Comparison of ENCODE assay signal across 8 cellular contexts in the genomic region with DNA sequence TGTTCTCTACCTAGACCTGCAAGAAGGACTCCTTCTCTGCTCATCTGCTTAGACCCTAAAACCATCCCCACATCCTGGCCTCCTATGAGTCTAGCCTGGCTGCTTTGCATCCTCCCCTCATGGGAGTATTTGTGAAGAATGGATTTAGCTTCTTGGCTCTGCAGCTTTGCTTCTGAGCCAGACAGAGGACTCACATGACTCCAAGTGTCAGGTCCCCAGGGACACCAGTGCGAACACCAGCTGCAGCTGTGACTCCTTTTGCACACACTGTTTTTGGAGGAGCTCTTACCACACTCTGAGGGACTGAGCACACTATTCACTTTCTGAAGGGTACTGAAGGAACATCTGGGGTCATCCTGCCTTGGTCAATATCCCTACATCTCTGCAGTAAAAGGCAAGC.
DNase-seq lines count a peak whose midpoint lies in the region; ATAC-seq and TF ChIP-seq lines count a peak whose summit lies in the region.

No MANE protein-coding gene starts in this region.

- H3K4me3 Mint-ChIP-seq in activated naive CD4-positive, alpha-beta T cell treated with anti-CD3 and anti-CD28 coated beads, Interleukin-2, amount 10 ng/mL, durations not matched to agents 7 days and 5 days = no peak overlapping the region
- H3K4me3 Mint-ChIP-seq in activated T-cell treated with anti-CD3 and anti-CD28 coated beads, Interleukin-2, amount 50 U/mL, for 24 hours = no peak overlapping the region

- H3K36me3 Mint-ChIP-seq in activated naive CD4-positive, alpha-beta T cell treated with anti-CD3 and anti-CD28 coated beads, Interleukin-2, amount 10 ng/mL, durations not matched to agents 7 days and 5 days = no peaks in the 10 kb centered on the region
- H3K36me3 Mint-ChIP-seq in activated T-cell treated with anti-CD3 and anti-CD28 coated beads, Interleukin-2, amount 50 U/mL, for 24 hours (ENCODE audit: low read depth) = no peaks in the 10 kb centered on the region

- no peaks in the 10 kb centered on the region for H3K27me3 Mint-ChIP-seq in activated naive CD4-positive, alpha-beta T cell treated with anti-CD3 and anti-CD28 coated beads, Interleukin-2, amount 10 ng/mL, durations not matched to agents 7 days and 5 days
- no peaks in the 10 kb centered on the region for H3K27me3 Mint-ChIP-seq in activated T-cell treated with anti-CD3 and anti-CD28 coated beads, Interleukin-2, amount 50 U/mL, for 24 hours

- DNase-seq in fibroblast of mammary gland (ENCODE audit: low read depth) = peak; percentile 90
- peak; percentile 59 for DNase-seq in stromal cell of bone marrow (ENCODE audit: low read depth)
- no peak for DNase-seq in HUDEP-2 (lab: John Stamatoyannopoulos, UW; ENCODE audit: unreplicated experiment in 76 of 76)
- no peak for DNase-seq in activated naive CD4-positive, alpha-beta T cell treated with anti-CD3 and anti-CD28 coated beads, Interleukin-2, amount 10 ng/mL, durations not matched to agents 7 days and 5 days
- no peak for DNase-seq in activated T-cell treated with anti-CD3 and anti-CD28 coated beads, Interleukin-2, amount 50 U/mL, for 24 hours

- CTCF ChIA-PET in activated naive CD4-positive, alpha-beta T cell treated with anti-CD3 and anti-CD28 coated beads, Interleukin-2, amount 10 ng/mL, durations not matched to agents 7 days and 5 days (lab: Charles Lee) = interaction anchor here (0.7 to 2.5 kb wide), 3 partner anchors 32 to 60 kb away, joined by 3 to 7 read pairs (median 4); no protein-coding TSS in a partner anchor

- H3K27ac Mint-ChIP-seq in activated naive CD4-positive, alpha-beta T cell treated with anti-CD3 and anti-CD28 coated beads, Interleukin-2, amount 10 ng/mL, durations not matched to agents 7 days and 5 days = no peak overlapping the region
- H3K27ac Mint-ChIP-seq in activated T-cell treated with anti-CD3 and anti-CD28 coated beads, Interleukin-2, amount 50 U/mL, for 24 hours = no peak overlapping the region

- no peak for TF ChIP-seq CTCF in fibroblast of mammary gland (conservative IDR thresholded peaks at IDR 0.05; ENCODE audit: control insufficient read depth, insufficient read depth, low read depth, low read length)

- ATAC-seq in GM21390 (IDR thresholded peaks at IDR 0.05; ENCODE audit: unreplicated experiment) (peak; percentile 87), HG03571 (IDR thresholded peaks at IDR 0.05; ENCODE audit: unreplicated experiment) (peak; percentile 82)

- H3K9me3 Mint-ChIP-seq in activated naive CD4-positive, alpha-beta T cell treated with anti-CD3 and anti-CD28 coated beads, Interleukin-2, amount 10 ng/mL, durations not matched to agents 7 days and 5 days = no peaks in the 10 kb centered on the region
- no peaks in the 10 kb centered on the region for H3K9me3 Mint-ChIP-seq in activated T-cell treated with anti-CD3 and anti-CD28 coated beads, Interleukin-2, amount 50 U/mL, for 24 hours

- peak overlapping the region; percentile 30; the same call in 1 of the 2 replicates for H3K4me3 ChIP-seq in GM08714 (ENCODE audit: low read length)
- H3K4me3 ChIP-seq in fibroblast of mammary gland (ENCODE audit: control insufficient read depth, low read depth, low read length) = no peak overlapping the region

- H3K4me1 Mint-ChIP-seq in activated naive CD4-positive, alpha-beta T cell treated with anti-CD3 and anti-CD28 coated beads, Interleukin-2, amount 10 ng/mL, durations not matched to agents 7 days and 5 days = peaks cover 23% of the 10 kb centered on the region
- H3K4me1 Mint-ChIP-seq in activated T-cell treated with anti-CD3 and anti-CD28 coated beads, Interleukin-2, amount 50 U/mL, for 24 hours (ENCODE audit: low read depth) = peaks cover 35% of the 10 kb centered on the region

Comparison
In these comparisons a context has a peak if more than half of its experiments do, and no peak if none do; other contexts are left out.
1. DNase-seq: peak in fibroblast of mammary gland (single experiment) and stromal cell of bone marrow (single experiment); none in HUDEP-2 (0 of 76), activated naive CD4-positive, alpha-beta T cell treated with anti-CD3 and anti-CD28 coated beads, Interleukin-2, amount 10 ng/mL, durations not matched to agents 7 days and 5 days (single experiment) and activated T-cell treated with anti-CD3 and anti-CD28 coated beads, Interleukin-2, amount 50 U/mL, for 24 hours (single experiment).